31 cellular contexts compared by ENCODE assay signal in genomic region chr22:28601915-28602314, GRCh38.
"Had no signal": no experiment of that assay in that cellular context is flagged by ENCODE, and none has a peak within 500 bp of the region (broad histone marks: within the 10 kb centered on the region; RNA-seq: fewer than 3 reads in every experiment).

No MANE protein-coding gene starts in this region.

- FAIRE-seq: astrocyte, endothelial cell of umbilical vein had no signal

- ATAC-seq: activated CD4-positive, CD25-positive, alpha-beta regulatory T cell treated with anti-CD3 and anti-CD28 coated beads, Interleukin-2, amount 50 U/mL, for 24 hours; activated CD8-positive, alpha-beta T cell treated with anti-CD3 and anti-CD28 coated beads for 36 hours; activated T-cell treated with anti-CD3 and anti-CD28 coated beads, Interleukin-2, amount 50 U/mL, for 4 hours; activated T-helper 17 cell treated with anti-CD3 and anti-CD28 coated beads, Interleukin-2, amount 50 U/mL, for 72 hours; gastroesophageal sphincter; T-helper 17 cell had no signal

- DNase-seq: activated B cell treated with CpG ODN at 0.5 μM for 24 hours; activated CD4-positive, alpha-beta T cell treated with anti-CD3 and anti-CD28 coated beads for 48 hours; activated CD4-positive, alpha-beta T cell treated with anti-CD3 and anti-CD28 coated beads, Interleukin-2, amount 50 U/mL, for 1 hour; activated CD4-positive, alpha-beta T cell treated with anti-CD3 and anti-CD28 coated beads, Interleukin-2, amount 50 U/mL, for 48 hours; activated CD8-positive, alpha-beta memory T cell treated with anti-CD3 and anti-CD28 coated beads for 24 hours; activated CD8-positive, alpha-beta T cell treated with anti-CD3 and anti-CD28 coated beads for 36 hours; activated effector memory CD4-positive, alpha-beta T cell treated with Interleukin-2 at 50 U/mL for 16 hours; activated gamma-delta T cell treated with Interleukin-2 at 50 U/mL for 16 hours; activated naive CD4-positive, alpha-beta T cell treated with anti-CD3 and anti-CD28 coated beads, Interleukin-2, amount 50 U/mL, for 16 hours; activated naive CD4-positive, alpha-beta T cell treated with Interleukin-2 at 50 U/mL for 16 hours; activated T-cell treated with anti-CD3 and anti-CD28 coated beads, Interleukin-2, amount 50 U/mL, for 4 hours; amniotic stem cell; anterior cingulate cortex; central memory CD4-positive, alpha-beta T cell; cerebellar nuclear complex; colonic mucosa; effector CD8-positive, alpha-beta T cell; esophagus squamous epithelium; foreskin melanocyte; T-helper 1 cell; T-helper 17 cell; T1000; WERI-Rb-1 had no signal

- H3K27ac Mint-ChIP-seq: activated B cell treated with CpG ODN at 0.5 μM for 24 hours; activated CD8-positive, alpha-beta T cell treated with anti-CD3 and anti-CD28 coated beads for 36 hours; activated naive CD8-positive, alpha-beta T cell; activated T-helper 17 cell treated with anti-CD3 and anti-CD28 coated beads, Interleukin-2, amount 50 U/mL, for 72 hours; T-helper 17 cell; T-helper 2 cell treated with Interferon-gamma antibody and Interleukin-4, amounts not matched to agents 5 μg/mL and 100 μg/mL, for 36 hours had no signal

- H3K4me1 Mint-ChIP-seq: activated B cell treated with CpG ODN at 0.5 μM for 24 hours; activated T-helper 17 cell treated with anti-CD3 and anti-CD28 coated beads, Interleukin-2, amount 50 U/mL, for 72 hours; T-helper 17 cell had no signal

- H3K4me3 ChIP-seq: colonic mucosa, esophagus squamous epithelium, gastroesophageal sphincter had no signal

- H3K9me3 ChIP-seq: colonic mucosa, esophagus squamous epithelium, gastroesophageal sphincter had no signal

- H3K27ac ChIP-seq: colonic mucosa, epithelial cell of prostate, esophagus squamous epithelium, gastroesophageal sphincter, WERI-Rb-1 had no signal

- H3K27me3 ChIP-seq: colonic mucosa, esophagus squamous epithelium, gastroesophageal sphincter had no signal

- H3K4me1 ChIP-seq: colonic mucosa had no signal

- H3K4me3 Mint-ChIP-seq: activated B cell treated with CpG ODN at 0.5 μM for 24 hours; activated CD8-positive, alpha-beta T cell treated with anti-CD3 and anti-CD28 coated beads for 36 hours; activated naive CD8-positive, alpha-beta T cell; activated T-cell treated with anti-CD3 and anti-CD28 coated beads, Interleukin-2, amount 50 U/mL, for 4 hours; activated T-helper 17 cell treated with anti-CD3 and anti-CD28 coated beads, Interleukin-2, amount 50 U/mL, for 72 hours; T-helper 17 cell; T-helper 2 cell treated with Interferon-gamma antibody and Interleukin-4, amounts not matched to agents 5 μg/mL and 100 μg/mL, for 36 hours had no signal

- H3K36me3 ChIP-seq: colonic mucosa, esophagus squamous epithelium, gastroesophageal sphincter, WERI-Rb-1 had no signal

- H3K9me3 Mint-ChIP-seq: activated B cell treated with CpG ODN at 0.5 μM for 24 hours; activated CD8-positive, alpha-beta T cell treated with anti-CD3 and anti-CD28 coated beads for 36 hours; activated T-cell treated with anti-CD3 and anti-CD28 coated beads, Interleukin-2, amount 50 U/mL, for 4 hours; activated T-helper 17 cell treated with anti-CD3 and anti-CD28 coated beads, Interleukin-2, amount 50 U/mL, for 72 hours; T-helper 2 cell treated with Interferon-gamma antibody and Interleukin-4, amounts not matched to agents 5 μg/mL and 100 μg/mL, for 36 hours had no signal

- H3K36me3 Mint-ChIP-seq: activated naive CD8-positive, alpha-beta T cell had no signal
